Comparison of ENCODE assay signal across 10 cellular contexts in genomic region chrX:15204130-15204751, GRCh38.
DNase-seq lines count a peak whose midpoint lies in the region; ATAC-seq lines count a peak whose summit lies in the region.
"Had no signal": no experiment of that assay in that cellular context is flagged by ENCODE, and none has a peak within 500 bp of the region (broad histone marks: within the 10 kb centered on the region; RNA-seq: fewer than 3 reads in every experiment).

No MANE protein-coding gene starts in this region.

- H3K4me1 Mint-ChIP-seq in activated naive CD8-positive, alpha-beta T cell treated with anti-CD3 and anti-CD28 coated beads for 36 hours: peaks cover 17% of the 10 kb centered on the region

- H3K18ac ChIP-seq in mesendoderm (ENCODE audit: low read length): no peak overlapping the region

- no peak overlapping the region for H3K56ac ChIP-seq in mesendoderm (ENCODE audit: low read length)

- H2BK5ac ChIP-seq in mesendoderm (ENCODE audit: low read length): no peak overlapping the region

- H4K5ac ChIP-seq in mesendoderm (ENCODE audit: low read length): no peak overlapping the region

- no peaks in the 10 kb centered on the region for H3K79me1 ChIP-seq in mesendoderm (ENCODE audit: low read length)

- peaks cover 11% of the 10 kb centered on the region for H3K9me3 Mint-ChIP-seq in activated naive CD8-positive, alpha-beta T cell treated with anti-CD3 and anti-CD28 coated beads for 36 hours

- peak; percentile 71 for ATAC-seq in GM18511 (IDR thresholded peaks at IDR 0.05; ENCODE audit: unreplicated experiment)
- peak; percentile 89 for ATAC-seq in GM21447 (IDR thresholded peaks at IDR 0.05; ENCODE audit: unreplicated experiment)
- ATAC-seq in HG03354 (IDR thresholded peaks at IDR 0.05; ENCODE audit: poor library complexity, severe bottlenecking, unreplicated experiment): peak; percentile 85

- no peak overlapping the region for H3K23ac ChIP-seq in mesendoderm (ENCODE audit: low read length)

- H2BK120ac ChIP-seq in mesendoderm (ENCODE audit: low read depth, low read length): no peak overlapping the region

- peak overlapping the region; percentile 74 for H3K27ac Mint-ChIP-seq in activated naive CD8-positive, alpha-beta T cell treated with anti-CD3 and anti-CD28 coated beads for 36 hours

- H3K9ac ChIP-seq in mesendoderm (ENCODE audit: low read length): no peak overlapping the region

- H3K4me2 ChIP-seq in mesendoderm (ENCODE audit: low read length): no peak overlapping the region

- no peaks in the 10 kb centered on the region for H3K27me3 Mint-ChIP-seq in activated naive CD8-positive, alpha-beta T cell treated with anti-CD3 and anti-CD28 coated beads for 36 hours

- no peak overlapping the region for H3K4me3 ChIP-seq in mesendoderm (ENCODE audit: low read length)
- H3K4me3 ChIP-seq: SK-N-MC had no signal

- H3K27ac ChIP-seq in mesendoderm (ENCODE audit: low read depth, low read length): no peak overlapping the region
- H3K27ac ChIP-seq: SK-N-MC had no signal

- H2AK5ac ChIP-seq in mesendoderm (ENCODE audit: low read length): no peak overlapping the region

- peaks cover 6% of the 10 kb centered on the region for H3K36me3 Mint-ChIP-seq in activated naive CD8-positive, alpha-beta T cell treated with anti-CD3 and anti-CD28 coated beads for 36 hours

- no peaks in the 10 kb centered on the region for H3K79me2 ChIP-seq in mesendoderm (ENCODE audit: control insufficient read depth, insufficient read depth, low read length)

- WGBS in mesendoderm (ENCODE audit: extremely low coverage, insufficient coverage, low lambda C conversion rate): no CpG with 5 or more reads among the region's 4 CpGs

- DNase-seq in activated naive CD8-positive, alpha-beta T cell treated with anti-CD3 and anti-CD28 coated beads for 36 hours: no peak
- DNase-seq in NCI-H1694 treated with DMSO at 0.1 percent for 48 hours (lab: John Stamatoyannopoulos, UW) (no peak), mesendoderm (no peak), dermis blood vessel endothelial cell (no peak)
- no peak for DNase-seq in stimulated activated naive CD4-positive, alpha-beta T cell treated with Interleukin-2 at 50 U/mL for 16 hours (lab: John Stamatoyannopoulos, UW)
- DNase-seq: amniotic stem cell had no signal

- H3K4me1 ChIP-seq in mesendoderm (ENCODE audit: control insufficient read depth, low read depth, low read length): no peaks in the 10 kb centered on the region

- H2BK15ac ChIP-seq in mesendoderm (replicated peaks; ENCODE audit: low read depth): no peak overlapping the region

- H3K36me3 ChIP-seq in mesendoderm (ENCODE audit: control insufficient read depth, insufficient read depth, low read length): no peaks in the 10 kb centered on the region

- no peaks in the 10 kb centered on the region for H3K27me3 ChIP-seq in mesendoderm (ENCODE audit: insufficient read depth, low read length, poor library complexity)

- no peak overlapping the region for H3K4me3 Mint-ChIP-seq in activated naive CD8-positive, alpha-beta T cell treated with anti-CD3 and anti-CD28 coated beads for 36 hours

- no peak overlapping the region for H4K8ac ChIP-seq in mesendoderm (ENCODE audit: low read depth, low read length)

- no peak overlapping the region for H3K4ac ChIP-seq in mesendoderm (ENCODE audit: low read depth, low read length)
